In the genomic region with DNA sequence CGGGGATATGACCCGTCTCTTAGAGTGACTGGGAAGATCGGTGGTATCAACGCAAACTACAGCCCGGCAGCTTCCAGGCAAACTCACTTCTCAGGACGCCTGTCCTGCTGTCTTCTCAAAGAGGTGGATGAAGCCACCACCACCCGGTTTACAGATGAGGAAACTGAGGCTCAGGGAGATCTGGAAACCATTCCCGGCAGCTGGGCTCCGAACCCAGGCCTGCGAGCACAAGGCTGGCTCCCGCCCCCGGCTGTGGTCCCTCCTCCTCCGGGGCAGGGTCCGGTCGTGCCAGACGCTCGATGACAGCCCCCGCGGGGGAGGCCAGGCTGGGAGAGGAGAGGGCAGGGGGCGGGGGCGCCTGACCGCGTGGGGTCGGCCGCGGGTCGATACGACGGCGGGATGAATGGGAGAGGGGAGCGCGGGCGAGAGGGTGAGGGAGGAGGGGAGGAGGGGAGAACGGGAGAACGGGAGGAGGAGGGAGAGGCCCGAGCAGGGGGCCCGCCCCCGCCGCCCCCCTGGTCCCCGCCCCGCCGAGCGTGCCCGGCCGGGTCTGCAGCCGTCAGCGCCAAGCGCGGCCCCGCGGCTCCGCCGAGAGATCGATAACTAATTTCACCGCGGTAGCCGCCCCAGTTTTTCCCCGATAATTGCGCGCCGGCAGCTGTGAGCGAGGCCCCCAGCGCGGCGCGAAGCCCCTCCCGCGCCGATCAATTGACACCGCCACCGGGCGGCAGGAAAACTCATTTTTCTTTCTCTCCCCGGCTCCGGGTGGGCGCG, we compare ENCODE assay signal across 9 cellular contexts. TPM values are rescaled to one million over a fixed set of nuclear protein-coding genes. Genes with fewer than 3 reads are reported as not detected.
DNase-seq lines count a peak whose midpoint lies in the region; ATAC-seq lines count a peak whose summit lies in the region.
"Had no signal": no experiment of that assay in that cellular context is flagged by ENCODE, and none has a peak within 500 bp of the region (broad histone marks: within the 10 kb centered on the region; RNA-seq: fewer than 3 reads in every experiment).

No MANE protein-coding gene starts in this region.

- no peaks in the 10 kb centered on the region for H3K9me3 Mint-ChIP-seq in activated CD4-positive, alpha-beta memory T cell treated with anti-CD3 and anti-CD28 coated beads, Interleukin-2, amount 10 ng/mL, durations not matched to agents 7 days and 5 days

- no peak overlapping the region for H3K27ac Mint-ChIP-seq in activated CD4-positive, alpha-beta memory T cell treated with anti-CD3 and anti-CD28 coated beads, Interleukin-2, amount 10 ng/mL, durations not matched to agents 7 days and 5 days

- H3K27ac ChIP-seq in HUES48 (ENCODE audit: low read depth, low read length) (no peak overlapping the region), skin epidermis (peak overlapping the region in 1 of 21 experiments; percentile 18)
- H3K27ac ChIP-seq: HL-60 had no signal

- H3K4me3 Mint-ChIP-seq in activated CD4-positive, alpha-beta memory T cell treated with anti-CD3 and anti-CD28 coated beads, Interleukin-2, amount 10 ng/mL, durations not matched to agents 7 days and 5 days: peak overlapping the region; percentile 51

- H3K27me3 ChIP-seq in HUES48 (ENCODE audit: control insufficient read depth, insufficient read depth, low read length): peaks cover 34% of the 10 kb centered on the region

- no peaks in the 10 kb centered on the region for H3K36me3 ChIP-seq in HUES48 (ENCODE audit: control insufficient read depth, insufficient read depth, low read length)

- H3K4me1 Mint-ChIP-seq in activated CD4-positive, alpha-beta memory T cell treated with anti-CD3 and anti-CD28 coated beads, Interleukin-2, amount 10 ng/mL, durations not matched to agents 7 days and 5 days: peaks cover 10% of the 10 kb centered on the region

- POLR2A ChIA-PET in activated CD4-positive, alpha-beta memory T cell treated with anti-CD3 and anti-CD28 coated beads, Interleukin-2, amount 10 ng/mL, durations not matched to agents 7 days and 5 days (lab: Charles Lee): no interaction called here

- no peaks in the 10 kb centered on the region for H3K36me3 Mint-ChIP-seq in activated CD4-positive, alpha-beta memory T cell treated with anti-CD3 and anti-CD28 coated beads, Interleukin-2, amount 10 ng/mL, durations not matched to agents 7 days and 5 days (ENCODE audit: low read depth)

- CTCF ChIA-PET in activated CD4-positive, alpha-beta memory T cell treated with anti-CD3 and anti-CD28 coated beads, Interleukin-2, amount 10 ng/mL, durations not matched to agents 7 days and 5 days (lab: Charles Lee): no interaction called here

- H3K4me3 ChIP-seq in HUES48 (ENCODE audit: low read depth, low read length) (peak overlapping the region; percentile 72), iPS-18c (ENCODE audit: insufficient read depth, low read depth, low read length) (peak overlapping the region; percentile 66), skin epidermis (peak overlapping the region; percentile 8 to 38 (median 17))

- peaks cover 4% of the 10 kb centered on the region; the same call in 1 of the 2 replicates for H3K4me1 ChIP-seq in HUES48 (ENCODE audit: control insufficient read depth, insufficient read depth, low read length)

- DNase-seq in activated CD4-positive, alpha-beta memory T cell treated with anti-CD3 and anti-CD28 coated beads, Interleukin-2, amount 10 ng/mL, durations not matched to agents 7 days and 5 days: no peak
- no peak for DNase-seq in COR-L47 (lab: John Stamatoyannopoulos, UW)
- DNase-seq in mucosa of gallbladder (ENCODE audit: low spot score): no peak

- peaks cover 30% of the 10 kb centered on the region for H3K27me3 Mint-ChIP-seq in activated CD4-positive, alpha-beta memory T cell treated with anti-CD3 and anti-CD28 coated beads, Interleukin-2, amount 10 ng/mL, durations not matched to agents 7 days and 5 days

- no peak overlapping the region for H3K9ac ChIP-seq in HUES48 (ENCODE audit: low read depth, low read length)

- ATAC-seq in HG02642 (IDR thresholded peaks at IDR 0.05; ENCODE audit: poor library complexity, unreplicated experiment) (no peak), GM18858 (IDR thresholded peaks at IDR 0.05; ENCODE audit: unreplicated experiment) (no peak)

- no peaks in the 10 kb centered on the region for H3K9me3 ChIP-seq in HUES48 (ENCODE audit: control insufficient read depth, insufficient read depth, low read length)
- no peaks in the 10 kb centered on the region for H3K9me3 ChIP-seq in iPS-18c (ENCODE audit: control insufficient read depth, insufficient read depth, low read length)

RNA-seq across cellular contexts. Expression of gene IGLL1, which starts 14.0 kb away (rescaled TPM):
- total RNA-seq in activated CD4-positive, alpha-beta memory T cell treated with anti-CD3 and anti-CD28 coated beads, Interleukin-2, amount 10 ng/mL, durations not matched to agents 7 days and 5 days: 1 to 10 TPM; 2.2 to 2.3 TPM
- total RNA-seq in mucosa of gallbladder: not detected

Comparison
In these comparisons a context has a peak if more than half of its experiments do, and no peak if none do; other contexts are left out.
1. H3K4me3 ChIP-seq: peak in every context shown above with its lines; median percentile 72 in HUES48; 66 in iPS-18c; 17 in skin epidermis.